16 cellular contexts compared by ENCODE assay signal in the genomic region with DNA sequence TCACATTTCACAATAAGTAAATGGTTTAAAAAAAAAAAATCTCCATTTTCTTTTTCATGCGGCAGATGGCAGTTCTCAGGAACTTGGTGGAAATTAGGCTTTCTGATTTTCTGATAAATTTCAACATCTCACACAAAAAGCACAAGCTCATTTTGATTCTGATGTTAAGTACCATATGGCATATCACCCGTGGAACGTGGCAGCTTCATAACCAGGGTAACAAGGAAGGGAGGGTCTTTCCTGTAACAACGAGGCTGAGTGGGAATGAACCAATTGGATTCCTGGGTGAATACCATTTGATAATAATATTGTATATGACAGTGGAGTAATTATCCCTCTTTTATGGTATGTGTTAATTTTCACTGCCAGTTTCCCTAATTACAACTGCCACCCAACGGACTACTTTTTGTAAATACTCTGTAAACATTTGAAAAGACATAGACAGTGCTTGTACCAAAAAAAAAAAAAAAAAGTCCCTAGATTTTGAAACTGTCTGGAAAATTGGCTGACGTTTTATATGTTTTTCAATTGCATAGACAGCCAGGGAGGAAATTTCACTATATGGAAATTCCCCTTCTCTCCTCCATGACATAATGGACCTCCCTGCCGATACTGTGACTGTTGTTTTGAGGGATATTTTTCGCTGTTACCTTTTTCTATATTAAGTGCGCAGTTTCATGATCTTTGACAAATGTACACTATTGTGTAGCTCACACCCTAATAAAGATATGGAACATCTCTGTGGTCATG. TPM values are rescaled to one million over a fixed set of nuclear protein-coding genes. Genes with fewer than 3 reads are reported as not detected.
"Had no signal": no experiment of that assay in that cellular context is flagged by ENCODE, and none has a peak within 500 bp of the region (broad histone marks: within the 10 kb centered on the region; RNA-seq: fewer than 3 reads in every experiment).

No MANE protein-coding gene starts in this region.

- H3K4me3 Mint-ChIP-seq: activated CD4-positive, alpha-beta memory T cell treated with anti-CD3 and anti-CD28 coated beads for 36 hours; activated naive CD8-positive, alpha-beta T cell treated with anti-CD3 and anti-CD28 coated beads for 36 hours; memory B cell; stimulated activated naive B cell treated with anti-CD40 and anti-IgM and Interleukin-4, amounts not matched to agents 10 μg/mL and 1 μg/mL and 100 μg/mL, for 72 hours had no signal

- H3K27ac ChIP-seq: gastroesophageal sphincter, hepatocyte, transverse colon, VCaP had no signal

- H3K27ac Mint-ChIP-seq: activated CD4-positive, alpha-beta memory T cell treated with anti-CD3 and anti-CD28 coated beads for 36 hours; activated naive CD8-positive, alpha-beta T cell treated with anti-CD3 and anti-CD28 coated beads for 36 hours; memory B cell; stimulated activated naive B cell treated with anti-CD40 and anti-IgM and Interleukin-4, amounts not matched to agents 10 μg/mL and 1 μg/mL and 100 μg/mL, for 72 hours had no signal

- H3K4me3 ChIP-seq: gastroesophageal sphincter, hepatocyte, left ventricle myocardium inferior, psoas muscle, transverse colon had no signal

- H3K9me3 Mint-ChIP-seq: activated CD4-positive, alpha-beta memory T cell treated with anti-CD3 and anti-CD28 coated beads for 36 hours; activated naive CD8-positive, alpha-beta T cell treated with anti-CD3 and anti-CD28 coated beads for 36 hours; memory B cell; natural killer cell treated with Interleukin-12 subunit alpha and Interleukin-12 subunit beta and Interleukin-15 and Interleukin-18, amount 100 ng/mL, for 72 hours; stimulated activated naive B cell treated with anti-CD40 and anti-IgM and Interleukin-4, amounts not matched to agents 10 μg/mL and 1 μg/mL and 100 μg/mL, for 72 hours had no signal

- H3K36me3 ChIP-seq: gastroesophageal sphincter, left ventricle myocardium inferior, transverse colon had no signal

- H3K27me3 ChIP-seq: transverse colon had no signal

- H3K36me3 Mint-ChIP-seq: activated CD4-positive, alpha-beta memory T cell treated with anti-CD3 and anti-CD28 coated beads for 36 hours; activated naive CD8-positive, alpha-beta T cell treated with anti-CD3 and anti-CD28 coated beads for 36 hours; memory B cell; natural killer cell treated with Interleukin-12 subunit alpha and Interleukin-12 subunit beta and Interleukin-15 and Interleukin-18, amount 100 ng/mL, for 72 hours; stimulated activated naive B cell treated with anti-CD40 and anti-IgM and Interleukin-4, amounts not matched to agents 10 μg/mL and 1 μg/mL and 100 μg/mL, for 72 hours had no signal

- DNase-seq: activated CD4-positive, alpha-beta memory T cell treated with anti-CD3 and anti-CD28 coated beads for 36 hours; activated gamma-delta T cell treated with Interleukin-2 at 50 U/mL for 16 hours; activated naive CD8-positive, alpha-beta T cell treated with anti-CD3 and anti-CD28 coated beads for 36 hours; activated T-cell treated with anti-CD3 and anti-CD28 coated beads, Interleukin-2, amount 50 U/mL, for 48 hours; left ventricle myocardium inferior; occipital lobe; psoas muscle; stimulated activated CD4-positive, alpha-beta T cell treated with anti-CD3 and anti-CD28 coated beads, Interleukin-2, amount 100 ng/mL, for 24 hours; stimulated activated naive B cell treated with anti-CD40 and anti-IgM and Interleukin-4, amounts not matched to agents 10 μg/mL and 1 μg/mL and 100 μg/mL, for 72 hours; transverse colon had no signal

- H3K4me1 ChIP-seq: psoas muscle had no signal

- H3K9me3 ChIP-seq: gastroesophageal sphincter, left ventricle myocardium inferior, psoas muscle, transverse colon had no signal

RNA-seq across cellular contexts. Expression of a gene that starts 43.5 kb away (rescaled TPM):
- polyA plus RNA-seq: fibroblast of lung, hepatocyte, psoas muscle had no signal
